ENCODE assay signal across 16 cellular contexts in the genomic region with DNA sequence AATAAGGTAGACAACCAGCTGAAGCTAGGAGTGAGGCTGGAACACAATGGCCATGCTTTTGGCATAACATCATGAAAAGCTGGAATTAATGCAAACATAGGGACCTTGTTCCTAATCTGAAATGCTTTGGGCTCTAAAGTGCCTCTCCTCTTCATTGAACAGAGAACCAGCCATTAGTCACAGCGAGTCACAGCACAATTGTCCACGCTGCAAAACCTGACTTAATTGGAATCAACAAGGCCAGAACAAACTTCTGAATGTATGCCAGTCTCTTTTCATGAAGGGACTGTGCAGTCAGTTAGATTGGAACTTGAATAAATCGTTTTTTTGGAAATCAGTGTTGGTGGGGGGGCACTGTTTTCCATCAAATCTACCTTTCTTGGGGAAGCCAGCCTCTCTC.
DNase-seq lines count a peak whose midpoint lies in the region; ATAC-seq and TF ChIP-seq lines count a peak whose summit lies in the region.
"Had no signal": no experiment of that assay in that cellular context is flagged by ENCODE, and none has a peak within 500 bp of the region (broad histone marks: within the 10 kb centered on the region; RNA-seq: fewer than 3 reads in every experiment).

No MANE protein-coding gene starts in this region.

- peak; percentile 2 for DNase-seq in LHCN-M2 (ENCODE audit: low read depth)
- peak; percentile 4 for DNase-seq in T1000 (lab: John Stamatoyannopoulos, UW)
- peak; percentile 63 for DNase-seq in foreskin melanocyte
- peak; percentile 26 for DNase-seq in putamen (ENCODE audit: low spot score)
- no peak for DNase-seq in NCI-H187 treated with DMSO at 0.1 percent for 48 hours (lab: John Stamatoyannopoulos, UW)
- no peak for DNase-seq in Peyer's patch
- DNase-seq: activated CD4-positive, CD25-positive, alpha-beta regulatory T cell; activated CD8-positive, alpha-beta T cell treated with anti-CD3 and anti-CD28 coated beads for 36 hours; activated naive CD4-positive, alpha-beta T cell treated with anti-CD3 and anti-CD28 coated beads for 36 hours; activated T-cell treated with anti-CD3 and anti-CD28 coated beads, Interleukin-2, amount 50 U/mL, for 24 hours; left ventricle myocardium inferior; NCI-H2029 treated with DMSO at 0.1 percent for 48 hours; NCI-H510A treated with DMSO at 0.1 percent for 48 hours had no signal

- no peak overlapping the region for H3K4me3 ChIP-seq in Peyer's patch
- H3K4me3 ChIP-seq: left ventricle myocardium inferior, SJSA1 had no signal

- ATAC-seq in GM19467 (IDR thresholded peaks at IDR 0.05; ENCODE audit: unreplicated experiment) = no peak
- ATAC-seq: activated CD8-positive, alpha-beta T cell treated with anti-CD3 and anti-CD28 coated beads for 36 hours had no signal

- H3K27ac ChIP-seq in Peyer's patch = no peak overlapping the region
- H3K27ac ChIP-seq: left ventricle myocardium inferior, neutrophil, SJSA1 had no signal

- no peaks in the 10 kb centered on the region for H3K9me3 ChIP-seq in Peyer's patch
- H3K9me3 ChIP-seq: left ventricle myocardium inferior, neutrophil, SJSA1 had no signal

- H3K27me3 ChIP-seq in Peyer's patch = no peaks in the 10 kb centered on the region
- H3K27me3 ChIP-seq: neutrophil had no signal

- TF ChIP-seq POLR2A in Peyer's patch (IDR thresholded peaks at IDR 0.05) = no peak

- H3K36me3 ChIP-seq in Peyer's patch = no peaks in the 10 kb centered on the region
- H3K36me3 ChIP-seq: left ventricle myocardium inferior, neutrophil, SJSA1 had no signal

- no peaks in the 10 kb centered on the region for H3K4me1 ChIP-seq in Peyer's patch
- H3K4me1 ChIP-seq: SJSA1 had no signal

- no peak for TF ChIP-seq CTCF in Peyer's patch (IDR thresholded peaks at IDR 0.05)

Comparison
In these comparisons a context has a peak if more than half of its experiments do, and no peak if none do; other contexts are left out.
1. DNase-seq: peak in LHCN-M2 (single experiment), T1000 (single experiment), foreskin melanocyte (single experiment) and putamen (single experiment); none in NCI-H187 treated with DMSO at 0.1 percent for 48 hours (single experiment) and Peyer's patch (0 of 3).